ENCODE assay signal across 12 cellular contexts in the genomic region with DNA sequence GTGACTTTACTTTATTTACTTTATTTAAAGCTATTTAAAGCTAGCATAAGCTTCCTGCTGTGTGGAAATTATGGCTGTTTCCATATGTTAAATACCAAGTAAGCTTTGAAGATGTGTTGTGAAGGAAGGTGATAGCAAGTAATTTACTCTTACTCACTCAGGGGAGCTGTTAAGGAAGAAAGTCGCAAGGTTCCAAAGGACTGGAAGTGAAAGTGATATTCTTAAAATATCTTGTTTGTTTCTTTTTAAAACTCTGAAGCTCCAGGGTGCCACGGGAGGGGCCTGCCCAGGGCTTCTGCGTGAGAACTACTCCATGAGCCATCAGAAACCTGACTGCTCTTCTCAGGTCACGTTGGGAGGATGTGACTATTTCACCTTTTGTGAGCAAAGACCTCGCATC.
DNase-seq lines count a peak whose midpoint lies in the region; ATAC-seq lines count a peak whose summit lies in the region.
"Had no signal": no experiment of that assay in that cellular context is flagged by ENCODE, and none has a peak within 500 bp of the region (broad histone marks: within the 10 kb centered on the region; RNA-seq: fewer than 3 reads in every experiment).

No MANE protein-coding gene starts in this region.

- H3K27me3 Mint-ChIP-seq in T-helper 17 cell (peaks cover 13% of the 10 kb centered on the region), memory B cell (no peaks in the 10 kb centered on the region)

- peaks cover 18% of the 10 kb centered on the region for H3K4me1 Mint-ChIP-seq in T-helper 17 cell
- peaks cover 25% of the 10 kb centered on the region for H3K4me1 Mint-ChIP-seq in memory B cell

- H3K27ac ChIP-seq in BLaER1 treated with 17β-estradiol and CSF1 and Interleukin-3, amounts not matched to agents 10 nM and 100 nM: peak overlapping the region in 2 of 11 experiments; percentile 18 to 38; a peak in 2 of 22 replicates
- H3K27ac ChIP-seq: neural progenitor cell, vagina had no signal

- no peaks in the 10 kb centered on the region for H3K9me3 ChIP-seq in BLaER1 treated with 17β-estradiol and CSF1 and Interleukin-3, amounts not matched to agents 10 nM and 100 nM (replicated peaks in 1 of 11)
- H3K9me3 ChIP-seq in T-helper 17 cell (ENCODE audit: control insufficient read depth, low read length, poor library complexity, severe bottlenecking): no peaks in the 10 kb centered on the region
- H3K9me3 ChIP-seq: vagina had no signal

- peak; percentile 65 for ATAC-seq in GM18909 (IDR thresholded peaks at IDR 0.05; ENCODE audit: poor library complexity, unreplicated experiment)
- no peak for ATAC-seq in T-helper 17 cell
- peak; percentile 68 for ATAC-seq in memory B cell (ENCODE audit: low read depth)
- no peak for ATAC-seq in GM18858 (IDR thresholded peaks at IDR 0.05; ENCODE audit: unreplicated experiment)

- H3K36me3 ChIP-seq in BLaER1 treated with 17β-estradiol and CSF1 and Interleukin-3, amounts not matched to agents 10 nM and 100 nM: peaks cover 0 to 10% (median 0%) of the 10 kb centered on the region in 11 experiments; a peak in 3 of 22 replicates
- H3K36me3 ChIP-seq: neural progenitor cell, vagina had no signal

- no peaks in the 10 kb centered on the region for H3K9me3 Mint-ChIP-seq in memory B cell
- H3K9me3 Mint-ChIP-seq: neural progenitor cell had no signal

- peak overlapping the region in 1 of 11 experiments; percentile 25; a peak in 2 of 22 replicates for H3K9ac ChIP-seq in BLaER1 treated with 17β-estradiol and CSF1 and Interleukin-3, amounts not matched to agents 10 nM and 100 nM
- H3K9ac ChIP-seq: neural progenitor cell had no signal

- H3K4me3 ChIP-seq in BLaER1 treated with 17β-estradiol and CSF1 and Interleukin-3, amounts not matched to agents 10 nM and 100 nM: no peak overlapping the region
- H3K4me3 ChIP-seq: neural progenitor cell, vagina had no signal

- DNase-seq in T-helper 17 cell (no peak), memory B cell (ENCODE audit: low spot score in 2 of 2) (no peak), NCI-H2029 (lab: John Stamatoyannopoulos, UW) (no peak), pons (ENCODE audit: low spot score) (no peak), 8988T (no peak)
- DNase-seq: NCI-H2029 treated with DMSO at 0.1 percent for 48 hours, SW 1271 had no signal

- H3K4me1 ChIP-seq in BLaER1 treated with 17β-estradiol and CSF1 and Interleukin-3, amounts not matched to agents 10 nM and 100 nM: peaks cover 16 to 55% (median 21%) of the 10 kb centered on the region in 10 experiments
- H3K4me1 ChIP-seq: neural progenitor cell had no signal

- peaks cover 0 to 11% (median 0%) of the 10 kb centered on the region in 11 experiments; a peak in 1 of 22 replicates for H4K20me1 ChIP-seq in BLaER1 treated with 17β-estradiol and CSF1 and Interleukin-3, amounts not matched to agents 10 nM and 100 nM

- no peaks in the 10 kb centered on the region for H3K27me3 ChIP-seq in BLaER1 treated with 17β-estradiol and CSF1 and Interleukin-3, amounts not matched to agents 10 nM and 100 nM
- H3K27me3 ChIP-seq: neural progenitor cell, vagina had no signal

- H3K4me2 ChIP-seq in BLaER1 treated with 17β-estradiol and CSF1 and Interleukin-3, amounts not matched to agents 10 nM and 100 nM: peak overlapping the region; percentile 41 to 68 (median 60)
- H3K4me2 ChIP-seq: neural progenitor cell had no signal

- H3K36me3 Mint-ChIP-seq in T-helper 17 cell (ENCODE audit: low read depth) (no peaks in the 10 kb centered on the region), memory B cell (peaks cover 4% of the 10 kb centered on the region)

- H3K4me3 Mint-ChIP-seq in T-helper 17 cell (no peak overlapping the region), memory B cell (no peak overlapping the region)
- H3K4me3 Mint-ChIP-seq: neural progenitor cell had no signal

- H3K27ac Mint-ChIP-seq in T-helper 17 cell: peak overlapping the region; percentile 29
- no peak overlapping the region for H3K27ac Mint-ChIP-seq in memory B cell

Comparison
In these comparisons a context has a peak if more than half of its experiments do, and no peak if none do; other contexts are left out.
1. ATAC-seq: peak in GM18909 (single experiment) and memory B cell (single experiment); none in T-helper 17 cell (single experiment) and GM18858 (single experiment).